In the genomic region with DNA sequence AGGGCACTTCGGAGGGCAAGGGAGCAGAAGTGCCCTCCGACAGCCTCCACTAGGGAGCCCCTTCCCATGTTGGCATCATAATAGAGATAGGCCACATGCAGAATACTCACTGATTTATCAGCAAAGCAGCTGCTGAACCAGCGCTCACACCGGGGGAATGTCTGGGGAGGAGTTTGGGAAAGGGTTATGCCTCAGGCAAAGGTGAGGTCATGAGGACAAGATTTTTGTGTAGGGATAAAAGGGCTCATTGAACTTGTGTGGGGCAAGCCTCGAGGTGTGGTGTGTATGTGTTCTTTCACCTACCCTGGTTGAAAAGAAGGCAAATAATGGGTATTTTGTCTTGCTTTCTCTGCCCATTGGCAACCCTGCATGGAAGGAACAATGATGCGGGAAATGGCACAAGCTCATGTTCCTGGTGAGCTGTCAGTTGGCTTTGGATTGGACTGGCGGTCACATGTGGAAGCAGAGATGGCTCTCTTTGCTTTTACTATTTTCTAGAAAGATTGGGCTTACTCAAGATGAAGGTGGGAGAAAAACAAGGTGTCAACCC, we compare ENCODE assay signal across 30 cellular contexts. TPM values are rescaled to one million over a fixed set of nuclear protein-coding genes. Genes with fewer than 3 reads are reported as not detected.
"Had no signal": no experiment of that assay in that cellular context is flagged by ENCODE, and none has a peak within 500 bp of the region (broad histone marks: within the 10 kb centered on the region; RNA-seq: fewer than 3 reads in every experiment).

No MANE protein-coding gene starts in this region.

- H3K36me3 ChIP-seq: SJCRH30 had no signal

- H3K27me3 ChIP-seq: cardiac muscle cell, Peyer's patch, SJCRH30 had no signal

- H3K4me3 Mint-ChIP-seq: activated CD8-positive, alpha-beta T cell treated with anti-CD3 and anti-CD28 coated beads, Interleukin-2, amount 10 ng/mL, durations not matched to agents 7 days and 5 days; activated naive CD8-positive, alpha-beta T cell treated with anti-CD3 and anti-CD28 coated beads, Interleukin-2, amount 50 U/mL, for 24 hours; activated T-cell treated with anti-CD3 and anti-CD28 coated beads, Interleukin-2, amount 50 U/mL, for 24 hours; activated T-helper 1 cell treated with anti-CD3 and anti-CD28 coated beads, Interleukin-12 subunit alpha, Interleukin-12 subunit beta, Interleukin-2, Interleukin-4 antibody, amounts not matched to agents 30 ng/mL and 10 ng/mL and 1 ng/mL, durations not matched to agents 14 hours and 24 hours and 36 hours; brain; T-helper 2 cell treated with Interferon-gamma antibody and Interleukin-4, amounts not matched to agents 5 μg/mL and 100 μg/mL, for 36 hours had no signal

- H3K27ac Mint-ChIP-seq: activated CD8-positive, alpha-beta T cell treated with anti-CD3 and anti-CD28 coated beads, Interleukin-2, amount 10 ng/mL, durations not matched to agents 7 days and 5 days; activated naive CD8-positive, alpha-beta T cell treated with anti-CD3 and anti-CD28 coated beads, Interleukin-2, amount 50 U/mL, for 24 hours; activated T-cell treated with anti-CD3 and anti-CD28 coated beads, Interleukin-2, amount 50 U/mL, for 24 hours; activated T-helper 1 cell treated with anti-CD3 and anti-CD28 coated beads, Interleukin-12 subunit alpha, Interleukin-12 subunit beta, Interleukin-2, Interleukin-4 antibody, amounts not matched to agents 30 ng/mL and 10 ng/mL and 1 ng/mL, durations not matched to agents 14 hours and 24 hours and 36 hours; brain; T-helper 2 cell treated with Interferon-gamma antibody and Interleukin-4, amounts not matched to agents 5 μg/mL and 100 μg/mL, for 36 hours had no signal

- H3K9me3 Mint-ChIP-seq: activated T-helper 1 cell treated with anti-CD3 and anti-CD28 coated beads, Interleukin-12 subunit alpha, Interleukin-12 subunit beta, Interleukin-2, Interleukin-4 antibody, amounts not matched to agents 30 ng/mL and 10 ng/mL and 1 ng/mL, durations not matched to agents 14 hours and 24 hours and 36 hours; T-helper 2 cell treated with Interferon-gamma antibody and Interleukin-4, amounts not matched to agents 5 μg/mL and 100 μg/mL, for 36 hours had no signal

- H3K27ac ChIP-seq: cardiac muscle cell, Peyer's patch, RWPE1, SJCRH30 had no signal

- H3K27me3 Mint-ChIP-seq: activated naive CD8-positive, alpha-beta T cell treated with anti-CD3 and anti-CD28 coated beads, Interleukin-2, amount 50 U/mL, for 24 hours; activated T-cell treated with anti-CD3 and anti-CD28 coated beads, Interleukin-2, amount 50 U/mL, for 24 hours had no signal

- H3K4me3 ChIP-seq: cardiac muscle cell, Peyer's patch, SJCRH30 had no signal

- H3K4me1 ChIP-seq: Peyer's patch, SJCRH30 had no signal

- DNase-seq: activated CD4-positive, alpha-beta T cell treated with anti-CD3 and anti-CD28 coated beads for 4 hours; activated CD4-positive, alpha-beta T cell treated with anti-CD3 and anti-CD28 coated beads, Interleukin-2, amount 50 U/mL, for 4 hours; activated CD8-positive, alpha-beta T cell treated with anti-CD3 and anti-CD28 coated beads, Interleukin-2, amount 10 ng/mL, durations not matched to agents 7 days and 5 days; activated effector memory CD4-positive, alpha-beta T cell treated with Interleukin-2 at 50 U/mL for 16 hours; activated naive CD4-positive, alpha-beta T cell treated with Interleukin-2 at 50 U/mL for 16 hours; activated naive CD8-positive, alpha-beta T cell treated with anti-CD3 and anti-CD28 coated beads, Interleukin-2, amount 50 U/mL, for 24 hours; activated T-cell treated with anti-CD3 and anti-CD28 coated beads, Interleukin-2, amount 50 U/mL, for 24 hours; amniotic stem cell; cerebellar nuclear complex; MM.1S; NCI-H1105; NCI-H1436; NCI-H1694 treated with DMSO at 0.1 percent for 48 hours; NCI-H2029 treated with DMSO at 0.1 percent for 48 hours; NCI-H345; NCI-H510A; NCI-H69; NK-92 treated with Interleukin-12 subunit alpha and Interleukin-12 subunit beta, amount 100 ng/mL, for 24 hours; Peyer's patch; Right ventricle myocardium superior; SW 1271 had no signal

- H3K9me3 ChIP-seq: Peyer's patch, SJCRH30 had no signal

- ATAC-seq: activated CD4-positive, CD25-positive, alpha-beta regulatory T cell treated with anti-CD3 and anti-CD28 coated beads, Interleukin-2, amount 50 U/mL, for 24 hours; activated CD8-positive, alpha-beta T cell treated with anti-CD3 and anti-CD28 coated beads, Interleukin-2, amount 10 ng/mL, durations not matched to agents 7 days and 5 days; activated naive CD4-positive, alpha-beta T cell treated with anti-CD3 and anti-CD28 coated beads, Interleukin-2, amount 50 U/mL, for 72 hours; activated naive CD8-positive, alpha-beta T cell treated with anti-CD3 and anti-CD28 coated beads, Interleukin-2, amount 50 U/mL, for 24 hours; SK-N-SH treated with all-trans-retinoic acid at 6 μM for 48 hours had no signal

- H3K4me1 Mint-ChIP-seq: activated naive CD8-positive, alpha-beta T cell treated with anti-CD3 and anti-CD28 coated beads, Interleukin-2, amount 50 U/mL, for 24 hours; brain had no signal

RNA-seq across cellular contexts. Expression of a gene that starts 39.1 kb away (rescaled TPM):
- total RNA-seq: activated naive CD4-positive, alpha-beta T cell treated with anti-CD3 and anti-CD28 coated beads, Interleukin-2, amount 50 U/mL, for 72 hours; Right ventricle myocardium superior; SJCRH30 had no signal
